Comparison of ENCODE assay signal across 1 cellular context in genomic region chr6:42879372-42880239, GRCh38.
TF ChIP-seq lines count a peak whose summit lies in the region.

RPL7L1 (plus strand) TSS chr6:42879616; CDS start chr6:42879911, 295 bp downstream.

TF ChIP-seq in HCT116, 20 proteins besides CTCF, POLR2A, EP300 and RAD21 (continued from another document):
- TF ChIP-seq SIN3A (IDR thresholded peaks at IDR 0.05; ENCODE audit: low read depth) (peak; percentile 79), SP1 (IDR thresholded peaks at IDR 0.05; ENCODE audit: low read depth) (peak; percentile 37; the same call in 1 of the 2 replicates), MAX (IDR thresholded peaks at IDR 0.05) (peak; percentile 91), YY1 (IDR thresholded peaks at IDR 0.05; ENCODE audit: extremely low read depth, insufficient replicate concordance, low read depth, low read length) (peak; percentile 94), ATF3 (IDR thresholded peaks at IDR 0.05) (no peak), TCF7L2 (IDR thresholded peaks at IDR 0.05; ENCODE audit: borderline replicate concordance, extremely low read depth, insufficient read depth, insufficient read length) (no peak), SRF (IDR thresholded peaks at IDR 0.05; ENCODE audit: low read depth) (peak; percentile 54; the same call in 1 of the 2 replicates), CBX3 (IDR thresholded peaks at IDR 0.05; ENCODE audit: low read depth) (peak; percentile 67), CEBPB (IDR thresholded peaks at IDR 0.05; ENCODE audit: low read depth) (no peak), ELF1 (IDR thresholded peaks at IDR 0.05; ENCODE audit: borderline replicate concordance, low read depth) (peak; percentile 67; the same call in 1 of the 2 replicates), EGR1 (IDR thresholded peaks at IDR 0.05; ENCODE audit: low read depth) (no peak), ZFX (IDR thresholded peaks at IDR 0.05) (peak; percentile 21; the same call in 1 of the 2 replicates)
TF ChIP-seq in HCT116: peak in this region for 9.
